In genomic region chr18:26960901-26961300, GRCh38 we compare ENCODE assay signal across 20 cellular contexts.
DNase-seq lines count a peak whose midpoint lies in the region; ATAC-seq and TF ChIP-seq lines count a peak whose summit lies in the region.
"Had no signal": no experiment of that assay in that cellular context is flagged by ENCODE, and none has a peak within 500 bp of the region (broad histone marks: within the 10 kb centered on the region; RNA-seq: fewer than 3 reads in every experiment).

No MANE protein-coding gene starts in this region.

- H3K36me3 ChIP-seq in gastroesophageal sphincter, result no peaks in the 10 kb centered on the region
- H3K36me3 ChIP-seq: BE2C, SJCRH30 had no signal

- no peak for TF ChIP-seq POLR2A in gastroesophageal sphincter (IDR thresholded peaks at IDR 0.05)

- in situ Hi-C loops in SK-MEL-5 (cut with HindIII; ENCODE audit: low pct_unique_long_range_greater_than_20kb, low sequenced_read_pairs), result no loop called here

- H3K27ac ChIP-seq in foreskin keratinocyte (no peak overlapping the region), gastroesophageal sphincter (no peak overlapping the region)
- H3K27ac ChIP-seq: A549, SJCRH30 had no signal

- no peaks in the 10 kb centered on the region for H3K36me3 Mint-ChIP-seq in stimulated activated effector memory CD8-positive, alpha-beta T cell treated with anti-CD3 and anti-CD28 coated beads, Interleukin-12 subunit alpha, Interleukin-12 subunit beta, amount 100 ng/mL, for 72 hours

- no peak overlapping the region for H3K4me3 ChIP-seq in gastroesophageal sphincter
- H3K4me3 ChIP-seq: A549, GM23338, SJCRH30 had no signal

- H3K4me1 ChIP-seq in foreskin keratinocyte, result no peaks in the 10 kb centered on the region
- peaks cover 0 to 13% (median 0%) of the 10 kb centered on the region in 3 donors for H3K4me1 ChIP-seq in gastroesophageal sphincter
- H3K4me1 ChIP-seq: A549, BE2C, SJCRH30 had no signal

- no peaks in the 10 kb centered on the region for H3K9me3 ChIP-seq in gastroesophageal sphincter
- H3K9me3 ChIP-seq: A549, BE2C, SJCRH30 had no signal

- ATAC-seq in foreskin keratinocyte (peak; percentile 57), gastroesophageal sphincter (no peak)
- ATAC-seq in stimulated activated effector memory CD8-positive, alpha-beta T cell treated with anti-CD3 and anti-CD28 coated beads, Interleukin-12 subunit alpha, Interleukin-12 subunit beta, amount 100 ng/mL, for 72 hours, result no peak
- ATAC-seq: A549, GM23338 had no signal

- no peak overlapping the region for H3K4me3 Mint-ChIP-seq in stimulated activated effector memory CD8-positive, alpha-beta T cell treated with anti-CD3 and anti-CD28 coated beads, Interleukin-12 subunit alpha, Interleukin-12 subunit beta, amount 100 ng/mL, for 72 hours
- H3K4me3 Mint-ChIP-seq: GM23338 had no signal

- H3K27ac Mint-ChIP-seq in stimulated activated effector memory CD8-positive, alpha-beta T cell treated with anti-CD3 and anti-CD28 coated beads, Interleukin-12 subunit alpha, Interleukin-12 subunit beta, amount 100 ng/mL, for 72 hours, result no peak overlapping the region
- H3K27ac Mint-ChIP-seq: GM23338 had no signal

- H3K9me3 Mint-ChIP-seq in stimulated activated effector memory CD8-positive, alpha-beta T cell treated with anti-CD3 and anti-CD28 coated beads, Interleukin-12 subunit alpha, Interleukin-12 subunit beta, amount 100 ng/mL, for 72 hours, result peaks cover 13% of the 10 kb centered on the region
- H3K9me3 Mint-ChIP-seq: GM23338 had no signal

- TF ChIP-seq EP300 in gastroesophageal sphincter (IDR thresholded peaks at IDR 0.05), result no peak

- TF ChIP-seq CTCF in foreskin keratinocyte (conservative IDR thresholded peaks at IDR 0.05), result no peak
- no peak for TF ChIP-seq CTCF in gastroesophageal sphincter (IDR thresholded peaks at IDR 0.05)

- no peaks in the 10 kb centered on the region for H3K4me1 Mint-ChIP-seq in stimulated activated effector memory CD8-positive, alpha-beta T cell treated with anti-CD3 and anti-CD28 coated beads, Interleukin-12 subunit alpha, Interleukin-12 subunit beta, amount 100 ng/mL, for 72 hours

- no peaks in the 10 kb centered on the region for H3K27me3 ChIP-seq in foreskin keratinocyte
- no peaks in the 10 kb centered on the region for H3K27me3 ChIP-seq in gastroesophageal sphincter
- H3K27me3 ChIP-seq: BE2C, SJCRH30 had no signal

- DNase-seq in HPDE6-E6E7 (ENCODE audit: extremely low spot score), result peak; percentile 10
- peak; percentile 62 for DNase-seq in NCI-H146 treated with DMSO at 0.1 percent for 48 hours (lab: John Stamatoyannopoulos, UW; ENCODE audit: unreplicated experiment)
- peak; percentile 20 for DNase-seq in SK-MEL-5 (ENCODE audit: low read depth, low spot score)
- DNase-seq in foreskin keratinocyte, result peak; percentile 14 to 54
- DNase-seq in stimulated activated effector memory CD8-positive, alpha-beta T cell treated with anti-CD3 and anti-CD28 coated beads, Interleukin-12 subunit alpha, Interleukin-12 subunit beta, amount 100 ng/mL, for 72 hours (ENCODE audit: low spot score in 2 of 2), result no peak
- DNase-seq in SKM-1 treated with dmso at 0.1 percent for 144 hours (lab: John Stamatoyannopoulos, UW; ENCODE audit: unreplicated experiment), result no peak
- DNase-seq: BE2C, DMS79, HCEC 1CT, NCI-H1092 treated with DMSO at 0.1 percent for 48 hours, NCI-H1436 treated with DMSO at 0.1 percent for 48 hours, NCI-H2029 treated with DMSO at 0.1 percent for 48 hours, NCI-H226, NCI-H510A treated with DMSO at 0.1 percent for 48 hours, NCI-H82, RPMI8226, SJCRH30 had no signal

- WGBS in gastroesophageal sphincter (ENCODE audit: low coverage in 1 of 2), 2 donors, result 58 to 66% methylated on average over 4 of the region's 4 CpGs

Comparison
In these comparisons a context has a peak if more than half of its experiments do, and no peak if none do; other contexts are left out.
1. DNase-seq: peak in HPDE6-E6E7 (single experiment), NCI-H146 treated with DMSO at 0.1 percent for 48 hours (single experiment), SK-MEL-5 (single experiment) and foreskin keratinocyte (2 of 2); none in stimulated activated effector memory CD8-positive, alpha-beta T cell treated with anti-CD3 and anti-CD28 coated beads, Interleukin-12 subunit alpha, Interleukin-12 subunit beta, amount 100 ng/mL, for 72 hours (0 of 2) and SKM-1 treated with dmso at 0.1 percent for 144 hours (single experiment).